Comparison of ENCODE assay signal across 23 cellular contexts in the genomic region with DNA sequence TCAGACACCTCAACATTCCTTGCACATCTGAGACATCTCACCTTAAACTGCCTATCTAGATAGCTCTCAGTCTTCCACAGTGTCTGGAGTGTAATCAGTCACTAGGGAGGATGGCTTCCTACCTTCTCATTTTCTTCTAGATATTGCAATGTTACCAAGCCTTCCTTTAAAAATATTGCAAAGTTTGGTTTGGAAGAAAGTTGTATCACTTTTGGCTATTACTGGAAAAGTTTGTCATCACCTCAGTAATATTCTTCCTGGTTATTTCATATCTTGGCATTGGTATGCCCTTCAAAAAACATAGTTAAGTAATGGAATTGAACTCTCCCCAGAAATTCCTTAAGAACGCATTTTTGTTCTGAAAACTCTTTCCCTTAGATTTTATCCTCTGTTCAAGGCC.
"Had no signal": no experiment of that assay in that cellular context is flagged by ENCODE, and none has a peak within 500 bp of the region (broad histone marks: within the 10 kb centered on the region; RNA-seq: fewer than 3 reads in every experiment).

No MANE protein-coding gene starts in this region.

- H3K9me3 Mint-ChIP-seq: activated B cell treated with CpG ODN at 0.5 μM for 24 hours; activated T-helper 2 cell treated with anti-CD3 and anti-CD28 coated beads, Interferon-gamma antibody, Interleukin-2, Interleukin-4, amounts not matched to agents 10 μg/mL and 5 μg/mL and 100 μg/mL, durations not matched to agents 14 hours and 24 hours and 36 hours had no signal

- ATAC-seq: activated CD4-positive, alpha-beta T cell treated with anti-CD3 and anti-CD28 coated beads for 36 hours; activated T-cell treated with anti-CD3 and anti-CD28 coated beads, Interleukin-2, amount 50 U/mL, for 4 hours; left lobe of liver; natural killer cell; stimulated activated naive CD8-positive, alpha-beta T cell treated with anti-CD3 and anti-CD28 coated beads, Interleukin-15, Interleukin-2, amounts not matched to agents 100 U/mL and 50 U/mL, for 24 hours had no signal

- DNase-seq: activated B cell treated with CpG ODN at 0.5 μM for 24 hours; activated CD4-positive, alpha-beta T cell treated with anti-CD3 and anti-CD28 coated beads for 36 hours; activated CD4-positive, alpha-beta T cell treated with anti-CD3 and anti-CD28 coated beads, Interleukin-2, amount 50 U/mL, for 48 hours; activated CD8-positive, alpha-beta memory T cell treated with anti-CD3 and anti-CD28 coated beads, Interleukin-2, amount 50 U/mL, for 48 hours; activated naive CD4-positive, alpha-beta T cell; activated T-cell treated with anti-CD3 and anti-CD28 coated beads, Interleukin-2, amount 50 U/mL, for 4 hours; cerebellar nuclear complex; cortex of kidney; endodermal cell; esophagus squamous epithelium; kidney; midbrain; natural killer cell; ovary; stimulated activated CD4-positive, alpha-beta T cell treated with anti-CD3 and anti-CD28 coated beads, Interleukin-4, amount 100 ng/mL, for 24 hours; stimulated activated naive CD8-positive, alpha-beta T cell treated with anti-CD3 and anti-CD28 coated beads, Interleukin-15, Interleukin-2, amounts not matched to agents 100 U/mL and 50 U/mL, for 24 hours; substantia nigra; T1000 had no signal

- H3K27ac Mint-ChIP-seq: activated B cell treated with CpG ODN at 0.5 μM for 24 hours; activated CD4-positive, alpha-beta T cell treated with anti-CD3 and anti-CD28 coated beads for 36 hours; activated naive CD8-positive, alpha-beta T cell; activated T-helper 2 cell treated with anti-CD3 and anti-CD28 coated beads, Interferon-gamma antibody, Interleukin-2, Interleukin-4, amounts not matched to agents 10 μg/mL and 5 μg/mL and 100 μg/mL, durations not matched to agents 14 hours and 24 hours and 36 hours; endodermal cell; natural killer cell had no signal

- H3K4me1 Mint-ChIP-seq: activated B cell treated with CpG ODN at 0.5 μM for 24 hours; activated CD4-positive, alpha-beta T cell treated with anti-CD3 and anti-CD28 coated beads for 36 hours; natural killer cell had no signal

- H3K4me3 ChIP-seq: esophagus squamous epithelium, ovary, prostate gland, tibial nerve had no signal

- H3K36me3 Mint-ChIP-seq: natural killer cell had no signal

- H3K4me3 Mint-ChIP-seq: activated B cell treated with CpG ODN at 0.5 μM for 24 hours; activated CD4-positive, alpha-beta T cell treated with anti-CD3 and anti-CD28 coated beads for 36 hours; activated naive CD8-positive, alpha-beta T cell; activated T-cell treated with anti-CD3 and anti-CD28 coated beads, Interleukin-2, amount 50 U/mL, for 4 hours; endodermal cell; natural killer cell had no signal

- H3K27me3 Mint-ChIP-seq: activated B cell treated with CpG ODN at 0.5 μM for 24 hours; activated CD4-positive, alpha-beta T cell treated with anti-CD3 and anti-CD28 coated beads for 36 hours; activated naive CD8-positive, alpha-beta T cell had no signal
